ENCODE assay signal across 8 cellular contexts in genomic region chr2:154697422-154698237, GRCh38. TPM values are rescaled to one million over a fixed set of nuclear protein-coding genes. Genes with fewer than 3 reads are reported as not detected.
DNase-seq lines count a peak whose midpoint lies in the region; ATAC-seq and TF ChIP-seq lines count a peak whose summit lies in the region.

No MANE protein-coding gene starts in this region.

- no peaks in the 10 kb centered on the region for H3K36me3 ChIP-seq in skeletal muscle satellite cell (ENCODE audit: insufficient read depth, low read length)

- no peak overlapping the region for H3K27ac Mint-ChIP-seq in WTC11

- peak overlapping the region; percentile 78 for H3K4me3 Mint-ChIP-seq in WTC11

- peak; percentile 60 for DNase-seq in HEK293T (ENCODE audit: extremely low spot score)
- DNase-seq in WTC11 (ENCODE audit: low spot score): peak; percentile 55
- no peak for DNase-seq in activated CD4-positive, CD25-positive, alpha-beta regulatory T cell treated with anti-CD3 and anti-CD28 coated beads, Interleukin-2, amount 50 U/mL, for 72 hours
- DNase-seq in SKM-1 treated with dmso at 0.1 percent for 144 hours (lab: John Stamatoyannopoulos, UW; ENCODE audit: unreplicated experiment): no peak
- no peak for DNase-seq in lower leg skin (ENCODE audit: low spot score in 2 of 2)

- peaks cover 16% of the 10 kb centered on the region for H3K27me3 ChIP-seq in skeletal muscle satellite cell (ENCODE audit: control insufficient read depth, insufficient read depth, low read length)

- ATAC-seq in WTC11: peak; percentile 80
- no peak for ATAC-seq in HG02852 (IDR thresholded peaks at IDR 0.05; ENCODE audit: unreplicated experiment)

- peaks cover 15% of the 10 kb centered on the region for H3K4me1 ChIP-seq in skeletal muscle satellite cell (ENCODE audit: control insufficient read depth, insufficient read depth, low read length)

- H3K36me3 Mint-ChIP-seq in WTC11: no peaks in the 10 kb centered on the region

- H3K9ac ChIP-seq in skeletal muscle satellite cell (ENCODE audit: low read depth, low read length): peak overlapping the region; percentile 28

- H3K9me3 ChIP-seq in iPS-18c (ENCODE audit: control insufficient read depth, insufficient read depth, low read length) (no peaks in the 10 kb centered on the region), skeletal muscle satellite cell (replicated peaks; ENCODE audit: low read length) (no peaks in the 10 kb centered on the region)

- H3K4me1 Mint-ChIP-seq in WTC11: peaks cover 14% of the 10 kb centered on the region

- H3K27me3 Mint-ChIP-seq in WTC11 (ENCODE audit: low read depth): peaks cover 52% of the 10 kb centered on the region

- TF ChIP-seq POLR2A in lower leg skin (IDR thresholded peaks at IDR 0.05): no peak

- no peaks in the 10 kb centered on the region for H3K9me3 Mint-ChIP-seq in WTC11

- intact Hi-C loops in lower leg skin (cut with DNase I; ENCODE audit: low total_unique reads): no loop called here

- POLR2A ChIA-PET in HEK293T (lab: Yijun Ruan, JAX): no interaction called here
- POLR2A ChIA-PET in WTC11 (lab: Charles Lee): no interaction called here

- WGBS in lower leg skin, 2 donors: 0 to 2% methylated on average over 29 to 40 of the region's 67 CpGs

- H3K4me3 ChIP-seq in iPS-18c (ENCODE audit: insufficient read depth, low read depth, low read length) (peak overlapping the region; percentile 65), skeletal muscle satellite cell (ENCODE audit: low read length) (peak overlapping the region; percentile 77), lower leg skin (ENCODE audit: low read depth, poor library complexity, severe bottlenecking) (no peak overlapping the region)

- peak overlapping the region; percentile 96 for H3K4me2 ChIP-seq in skeletal muscle satellite cell (ENCODE audit: low read length)

- TF ChIP-seq CTCF in WTC11 (IDR thresholded peaks at IDR 0.05) (no peak), lower leg skin (IDR thresholded peaks at IDR 0.05) (no peak)

- CTCF ChIA-PET in HEK293T (lab: Yijun Ruan, JAX) (interaction anchor here (0.9 kb wide), 1 partner anchor 18 kb away, joined by 3 read pairs; no protein-coding TSS in a partner anchor), WTC11 (lab: Charles Lee) (interaction anchor here (0.9 to 1.2 kb wide), 2 partner anchors 10 to 213 kb away, joined by 3 to 4 read pairs; no protein-coding TSS in a partner anchor)

TF ChIP-seq in HEK293T, 16 proteins besides CTCF, POLR2A, EP300 and RAD21:
- TF ChIP-seq L3MBTL2 (conservative IDR thresholded peaks at IDR 0.05) (peak; percentile 92), TARDBP (IDR thresholded peaks at IDR 0.05) (no peak)
TF ChIP-seq in HEK293T: peak in this region for 1.

TF ChIP-seq in WTC11, 78 proteins besides CTCF, POLR2A, EP300 and RAD21 (continues in another document):
- TF ChIP-seq ZNF317 (CRISPR knock-in tag; IDR thresholded peaks at IDR 0.05; ENCODE audit: borderline replicate concordance, low read depth) (peak; percentile 28; the same call in 1 of the 2 replicates), PRDM15 (CRISPR knock-in tag; IDR thresholded peaks at IDR 0.05) (no peak), ZNF423 (CRISPR knock-in tag; IDR thresholded peaks at IDR 0.05) (0 out of 2 replicates have a peak, but pooled peaks have one; percentile 31), GTF2I (CRISPR knock-in tag; conservative IDR thresholded peaks at IDR 0.05) (0 out of 2 replicates have a peak, but pooled peaks have one; percentile 15), TEAD4 (CRISPR knock-in tag; IDR thresholded peaks at IDR 0.05) (0 out of 2 replicates have a peak, but pooled peaks have one; percentile 31), RELA (CRISPR knock-in tag; IDR thresholded peaks at IDR 0.05; ENCODE audit: borderline replicate concordance) (peak; percentile 62; the same call in 1 of the 2 replicates), E2F5 (CRISPR knock-in tag; IDR thresholded peaks at IDR 0.05) (0 out of 2 replicates have a peak, but pooled peaks have one; percentile 27), MAX (CRISPR knock-in tag; IDR thresholded peaks at IDR 0.05) (peak; percentile 84), HMGXB4 (CRISPR knock-in tag; IDR thresholded peaks at IDR 0.05) (peak; percentile 85), ZNF121 (CRISPR knock-in tag; IDR thresholded peaks at IDR 0.05) (peak; percentile 13; the same call in 1 of the 2 replicates), SMAD4 (CRISPR knock-in tag; IDR thresholded peaks at IDR 0.05) (0 out of 2 replicates have a peak, but pooled peaks have one; percentile 38), GRHL2 (CRISPR knock-in tag; IDR thresholded peaks at IDR 0.05; ENCODE audit: insufficient replicate concordance, severe bottlenecking) (no peak), FOXP1 (CRISPR knock-in tag; IDR thresholded peaks at IDR 0.05; ENCODE audit: borderline replicate concordance) (peak; percentile 37; the same call in 1 of the 2 replicates), FOXJ3 (CRISPR knock-in tag; IDR thresholded peaks at IDR 0.05; ENCODE audit: borderline replicate concordance) (no peak), CREM (CRISPR knock-in tag; IDR thresholded peaks at IDR 0.05) (peak; percentile 59; the same call in 1 of the 2 replicates), ATF2 (CRISPR knock-in tag; IDR thresholded peaks at IDR 0.05; ENCODE audit: borderline replicate concordance, low read depth) (no peak), JAZF1 (CRISPR knock-in tag; IDR thresholded peaks at IDR 0.05) (no peak)

RNA-seq across cellular contexts. Expression of gene KCNJ3, which starts 0.9 kb away (rescaled TPM):
- total RNA-seq in WTC11 (2021): 0.31 to 0.69 TPM (median 0.32 TPM) in 3 replicates
- total RNA-seq in skeletal muscle satellite cell (2012; rRNA removed): not detected in 2 replicates
- total RNA-seq in lower leg skin: under 1 TPM in 3 of 4 donors, not detected in 1; 0.08 to 0.42 (median 0.42) TPM

Comparison
In these comparisons a context has a peak if more than half of its experiments do, and no peak if none do; other contexts are left out.
1. DNase-seq: peak in HEK293T (single experiment) and WTC11 (single experiment); none in activated CD4-positive, CD25-positive, alpha-beta regulatory T cell treated with anti-CD3 and anti-CD28 coated beads, Interleukin-2, amount 50 U/mL, for 72 hours (single experiment), SKM-1 treated with dmso at 0.1 percent for 144 hours (single experiment) and lower leg skin (0 of 2).